Comparison of ENCODE assay signal across 9 cellular contexts in genomic region chr18:45621068-45621511, GRCh38. TPM values are rescaled to one million over a fixed set of nuclear protein-coding genes. Genes with fewer than 3 reads are reported as not detected.
A peak's percentile ranks its signal among the peaks of the same experiment; 100 is the strongest.
DNase-seq lines count a peak whose midpoint lies in the region; ATAC-seq and TF ChIP-seq lines count a peak whose summit lies in the region.
"Had no signal": no experiment of that assay in that cellular context is flagged by ENCODE, and none has a peak within 500 bp of the region (broad histone marks: within the 10 kb centered on the region; RNA-seq: fewer than 3 reads in every experiment).

No MANE protein-coding gene starts in this region.

- peak; percentile 56 for ATAC-seq in CD8-positive, alpha-beta T cell
- no peak for ATAC-seq in GM21737 (IDR thresholded peaks at IDR 0.05; ENCODE audit: unreplicated experiment)

- CTCF ChIA-PET in CD8-positive, alpha-beta T cell (lab: Charles Lee) = interaction anchor here (0.6 to 2.6 kb wide), 15 partner anchors 10 to 452 kb away, joined by 3 to 25 read pairs (median 5); no protein-coding TSS in a partner anchor

- H3K36me3 Mint-ChIP-seq in CD8-positive, alpha-beta T cell = no peaks in the 10 kb centered on the region
- H3K36me3 Mint-ChIP-seq: IgD-negative memory B cell had no signal

- no peak overlapping the region for H3K27ac ChIP-seq in CD8-positive, alpha-beta T cell (ENCODE audit: low read depth, low read length)
- H3K27ac ChIP-seq in SJSA1 = no peak overlapping the region

- peaks cover 16% of the 10 kb centered on the region for H3K27me3 Mint-ChIP-seq in CD8-positive, alpha-beta T cell (ENCODE audit: low read depth)

- TF ChIP-seq CTCF in CD8-positive, alpha-beta T cell (IDR thresholded peaks at IDR 0.05) = peak; percentile 92
- peak; percentile 100 for TF ChIP-seq CTCF in astrocyte of the cerebellum (IDR thresholded peaks at IDR 0.05; ENCODE audit: low read depth, low read length, missing control alignments)

- H3K27ac Mint-ChIP-seq in CD8-positive, alpha-beta T cell = no peak overlapping the region
- H3K27ac Mint-ChIP-seq: IgD-negative memory B cell had no signal

- intact Hi-C loops in CD8-positive, alpha-beta T cell (cut with DNase I, micrococcal nuclease) = loop anchor here (1.0 to 2.0 kb wide), 4 partner anchors 70 to 452 kb away; no protein-coding TSS in a partner anchor

- no peaks in the 10 kb centered on the region for H3K27me3 ChIP-seq in CD8-positive, alpha-beta T cell (ENCODE audit: insufficient read depth, low read length)
- no peaks in the 10 kb centered on the region for H3K27me3 ChIP-seq in SJSA1 (replicated peaks)

- DNase-seq in CD8-positive, alpha-beta T cell = peak in 5 of 7 experiments; percentile 10 to 66 (median 34)
- DNase-seq in GM19240 (ENCODE audit: insufficient read length, low spot score) (peak; percentile 60), Kasumi-1 (lab: John Stamatoyannopoulos, UW) (peak; percentile 65 to 81), SJSA1 (ENCODE audit: low read depth in 1 of 2, low spot score in 2 of 2) (peak; percentile 49 to 56), astrocyte of the cerebellum (ENCODE audit: low read depth) (no peak), iris pigment epithelial cell (ENCODE audit: low read depth) (peak; percentile 32)
- DNase-seq in stimulated activated CD4-positive, alpha-beta T cell treated with anti-CD3 and anti-CD28 coated beads, Interleukin-4, amount 100 ng/mL, for 1 hour = peak; percentile 22

- no peaks in the 10 kb centered on the region for H3K4me1 Mint-ChIP-seq in CD8-positive, alpha-beta T cell (ENCODE audit: low read depth)
- H3K4me1 Mint-ChIP-seq: IgD-negative memory B cell had no signal

- in situ Hi-C loops in astrocyte of the cerebellum (cut with HindIII; ENCODE audit: low sequenced_read_pairs) = no loop called here

- no peaks in the 10 kb centered on the region for H3K36me3 ChIP-seq in CD8-positive, alpha-beta T cell (ENCODE audit: insufficient read depth, low read length)
- H3K36me3 ChIP-seq in SJSA1 = no peaks in the 10 kb centered on the region

- H3K4me3 Mint-ChIP-seq in CD8-positive, alpha-beta T cell = no peak overlapping the region
- H3K4me3 Mint-ChIP-seq: IgD-negative memory B cell had no signal

- no peak overlapping the region for H3K4me3 ChIP-seq in CD8-positive, alpha-beta T cell (ENCODE audit: low read depth, low read length)
- H3K4me3 ChIP-seq in SJSA1 = no peak overlapping the region
- no peak overlapping the region for H3K4me3 ChIP-seq in astrocyte of the cerebellum (ENCODE audit: low read depth, low read length)

- H3K4me1 ChIP-seq in CD8-positive, alpha-beta T cell (ENCODE audit: insufficient read depth, low read length) = no peaks in the 10 kb centered on the region
- H3K4me1 ChIP-seq in SJSA1 (replicated peaks) = peaks cover 12% of the 10 kb centered on the region

- no peaks in the 10 kb centered on the region for H3K9me3 ChIP-seq in CD8-positive, alpha-beta T cell (ENCODE audit: low read length)
- H3K9me3 ChIP-seq in SJSA1 (replicated peaks) = no peaks in the 10 kb centered on the region

- no peaks in the 10 kb centered on the region for H3K9me3 Mint-ChIP-seq in CD8-positive, alpha-beta T cell
- H3K9me3 Mint-ChIP-seq: IgD-negative memory B cell had no signal

- POLR2A ChIA-PET in CD8-positive, alpha-beta T cell (lab: Charles Lee) = no interaction called here

RNA-seq across cellular contexts. Expression of gene SLC14A2, which starts 5.8 kb away (rescaled TPM):
- total RNA-seq in CD8-positive, alpha-beta T cell = not detected
- total RNA-seq in SJSA1 (2014; rRNA removed; shearing (Covaris generic)) = not detected in 2 replicates
